In the genomic region with DNA sequence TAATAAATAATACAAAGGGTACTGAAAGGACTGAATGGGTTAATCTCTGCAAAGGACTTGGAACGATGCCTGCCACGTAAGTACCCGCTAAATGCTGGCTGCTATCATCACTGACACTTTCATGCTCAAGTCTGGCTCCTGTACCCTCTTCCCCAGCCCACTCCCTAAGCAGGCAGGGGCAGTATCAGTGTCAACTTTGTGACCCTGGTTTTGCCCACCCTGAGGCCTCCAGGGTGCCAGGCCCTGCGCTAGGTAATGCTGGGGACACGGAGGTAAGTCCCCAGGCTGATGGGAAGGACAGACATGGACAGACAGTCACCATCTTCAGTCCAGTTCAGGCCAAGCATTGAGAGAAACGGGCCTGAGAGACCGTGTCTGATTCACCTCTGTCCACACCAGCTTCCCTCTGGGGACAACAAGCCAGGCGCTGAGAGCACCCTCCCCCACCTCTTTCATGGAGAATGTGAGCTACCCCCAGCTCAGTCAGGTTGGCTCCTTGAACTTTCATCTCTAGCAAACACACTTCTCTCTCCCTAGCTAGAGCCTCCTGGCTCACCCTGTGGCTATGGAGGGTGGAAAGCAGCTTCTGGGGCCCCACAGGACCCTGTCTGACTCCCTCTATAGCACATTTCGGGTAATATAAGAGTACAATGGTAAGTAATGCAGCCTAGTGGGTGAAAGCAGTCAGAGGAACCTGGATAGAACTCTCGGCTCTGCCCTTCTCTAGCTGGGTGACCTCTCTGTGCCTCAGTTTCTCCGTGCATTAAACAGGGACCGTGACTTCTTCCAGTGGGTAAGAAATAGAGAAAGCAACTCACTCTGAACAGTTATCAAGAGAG, we compare ENCODE assay signal across 1 cellular context.
TF ChIP-seq lines count a peak whose summit lies in the region.

No MANE protein-coding gene starts in this region.

TF ChIP-seq in HepG2, 621 proteins besides CTCF, POLR2A, EP300 and RAD21 (continued from another document and continues in another):
- 0 out of 2 replicates have a peak, but pooled peaks have one; percentile 75 for TF ChIP-seq BRCA1 (CRISPR knock-in tag; IDR thresholded peaks at IDR 0.05)
- TF ChIP-seq, protein P1, sequence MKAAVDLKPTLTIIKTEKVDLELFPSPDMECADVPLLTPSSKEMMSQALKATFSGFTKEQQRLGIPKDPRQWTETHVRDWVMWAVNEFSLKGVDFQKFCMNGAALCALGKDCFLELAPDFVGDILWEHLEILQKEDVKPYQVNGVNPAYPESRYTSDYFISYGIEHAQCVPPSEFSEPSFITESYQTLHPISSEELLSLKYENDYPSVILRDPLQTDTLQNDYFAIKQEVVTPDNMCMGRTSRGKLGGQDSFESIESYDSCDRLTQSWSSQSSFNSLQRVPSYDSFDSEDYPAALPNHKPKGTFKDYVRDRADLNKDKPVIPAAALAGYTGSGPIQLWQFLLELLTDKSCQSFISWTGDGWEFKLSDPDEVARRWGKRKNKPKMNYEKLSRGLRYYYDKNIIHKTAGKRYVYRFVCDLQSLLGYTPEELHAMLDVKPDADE (CRISPR knock-in tag; IDR thresholded peaks at IDR 0.05) = no peak; the same call in 1 of the 2 replicates
- TF ChIP-seq, protein P2, sequence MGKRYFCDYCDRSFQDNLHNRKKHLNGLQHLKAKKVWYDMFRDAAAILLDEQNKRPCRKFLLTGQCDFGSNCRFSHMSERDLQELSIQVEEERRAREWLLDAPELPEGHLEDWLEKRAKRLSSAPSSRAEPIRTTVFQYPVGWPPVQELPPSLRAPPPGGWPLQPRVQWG (CRISPR knock-in tag; IDR thresholded peaks at IDR 0.05; ENCODE audit: borderline replicate concordance, low read depth) = no peak
- no peak for TF ChIP-seq ETV6 (CRISPR knock-in tag; conservative IDR thresholded peaks at IDR 0.05)
- TF ChIP-seq, protein P3, sequence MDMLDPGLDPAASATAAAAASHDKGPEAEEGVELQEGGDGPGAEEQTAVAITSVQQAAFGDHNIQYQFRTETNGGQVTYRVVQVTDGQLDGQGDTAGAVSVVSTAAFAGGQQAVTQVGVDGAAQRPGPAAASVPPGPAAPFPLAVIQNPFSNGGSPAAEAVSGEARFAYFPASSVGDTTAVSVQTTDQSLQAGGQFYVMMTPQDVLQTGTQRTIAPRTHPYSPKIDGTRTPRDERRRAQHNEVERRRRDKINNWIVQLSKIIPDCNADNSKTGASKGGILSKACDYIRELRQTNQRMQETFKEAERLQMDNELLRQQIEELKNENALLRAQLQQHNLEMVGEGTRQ (IDR thresholded peaks at IDR 0.05; ENCODE audit: low read depth, low read length) = no peak
- TF ChIP-seq, protein P3 (CRISPR knock-in tag; IDR thresholded peaks at IDR 0.05; ENCODE audit: borderline replicate concordance) = no peak
- peak; percentile 30; the same call in 1 of the 2 replicates for TF ChIP-seq ARNTL (CRISPR knock-in tag; IDR thresholded peaks at IDR 0.05)
- TF ChIP-seq NCOR1 (IDR thresholded peaks at IDR 0.05; ENCODE audit: borderline replicate concordance, low read length) = peak; percentile 35; the same call in 1 of the 2 replicates
- TF ChIP-seq, protein P4, sequence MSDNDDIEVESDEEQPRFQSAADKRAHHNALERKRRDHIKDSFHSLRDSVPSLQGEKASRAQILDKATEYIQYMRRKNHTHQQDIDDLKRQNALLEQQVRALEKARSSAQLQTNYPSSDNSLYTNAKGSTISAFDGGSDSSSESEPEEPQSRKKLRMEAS (IDR thresholded peaks at IDR 0.05) = peak; percentile 61
- TF ChIP-seq, protein P5, sequence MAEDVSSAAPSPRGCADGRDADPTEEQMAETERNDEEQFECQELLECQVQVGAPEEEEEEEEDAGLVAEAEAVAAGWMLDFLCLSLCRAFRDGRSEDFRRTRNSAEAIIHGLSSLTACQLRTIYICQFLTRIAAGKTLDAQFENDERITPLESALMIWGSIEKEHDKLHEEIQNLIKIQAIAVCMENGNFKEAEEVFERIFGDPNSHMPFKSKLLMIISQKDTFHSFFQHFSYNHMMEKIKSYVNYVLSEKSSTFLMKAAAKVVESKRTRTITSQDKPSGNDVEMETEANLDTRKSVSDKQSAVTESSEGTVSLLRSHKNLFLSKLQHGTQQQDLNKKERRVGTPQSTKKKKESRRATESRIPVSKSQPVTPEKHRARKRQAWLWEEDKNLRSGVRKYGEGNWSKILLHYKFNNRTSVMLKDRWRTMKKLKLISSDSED (CRISPR knock-in tag; IDR thresholded peaks at IDR 0.05) = no peak
- TF ChIP-seq ZNF616 (CRISPR knock-in tag; IDR thresholded peaks at IDR 0.05; ENCODE audit: low read depth) = no peak
- TF ChIP-seq CC2D1A (CRISPR knock-in tag; IDR thresholded peaks at IDR 0.05) = no peak
- TF ChIP-seq SRSF4 (IDR thresholded peaks at IDR 0.05; ENCODE audit: low read depth, low read length, poor library complexity, severe bottlenecking) = no peak
- TF ChIP-seq SYNCRIP (IDR thresholded peaks at IDR 0.05; ENCODE audit: insufficient read depth, low read depth, low read length) = no peak
- TF ChIP-seq ZNF674 (CRISPR knock-in tag; IDR thresholded peaks at IDR 0.05; ENCODE audit: low read depth) = no peak
- TF ChIP-seq, protein P6, sequence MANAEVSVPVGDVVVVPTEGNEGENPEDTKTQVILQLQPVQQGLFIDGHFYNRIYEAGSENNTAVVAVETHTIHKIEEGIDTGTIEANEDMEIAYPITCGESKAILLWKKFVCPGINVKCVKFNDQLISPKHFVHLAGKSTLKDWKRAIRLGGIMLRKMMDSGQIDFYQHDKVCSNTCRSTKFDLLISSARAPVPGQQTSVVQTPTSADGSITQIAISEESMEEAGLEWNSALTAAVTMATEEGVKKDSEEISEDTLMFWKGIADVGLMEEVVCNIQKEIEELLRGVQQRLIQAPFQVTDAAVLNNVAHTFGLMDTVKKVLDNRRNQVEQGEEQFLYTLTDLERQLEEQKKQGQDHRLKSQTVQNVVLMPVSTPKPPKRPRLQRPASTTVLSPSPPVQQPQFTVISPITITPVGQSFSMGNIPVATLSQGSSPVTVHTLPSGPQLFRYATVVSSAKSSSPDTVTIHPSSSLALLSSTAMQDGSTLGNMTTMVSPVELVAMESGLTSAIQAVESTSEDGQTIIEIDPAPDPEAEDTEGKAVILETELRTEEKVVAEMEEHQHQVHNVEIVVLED (CRISPR knock-in tag; IDR thresholded peaks at IDR 0.05; ENCODE audit: borderline replicate concordance) = no peak; the same call in 1 of the 2 replicates
- no peak for TF ChIP-seq NCOA1 (CRISPR knock-in tag; IDR thresholded peaks at IDR 0.05)
- peak; percentile 42; the same call in 1 of the 2 replicates for TF ChIP-seq TBX2 (CRISPR knock-in tag; IDR thresholded peaks at IDR 0.05; ENCODE audit: borderline replicate concordance)
- TF ChIP-seq GLI4 (CRISPR knock-in tag; IDR thresholded peaks at IDR 0.05; ENCODE audit: borderline replicate concordance) = no peak
- peak; percentile 61; the same call in 1 of the 2 replicates for TF ChIP-seq ZSCAN21 (CRISPR knock-in tag; IDR thresholded peaks at IDR 0.05; ENCODE audit: borderline replicate concordance)
- TF ChIP-seq ZNF446 (CRISPR knock-in tag; IDR thresholded peaks at IDR 0.05) = no peak
- TF ChIP-seq BHLHE40 (IDR thresholded peaks at IDR 0.05; ENCODE audit: low read length) = no peak
- TF ChIP-seq ZNF484 (CRISPR knock-in tag; IDR thresholded peaks at IDR 0.05; ENCODE audit: borderline replicate concordance, low read depth) = no peak
- peak; percentile 72 for TF ChIP-seq SMAD3 (CRISPR knock-in tag; IDR thresholded peaks at IDR 0.05)
- TF ChIP-seq NFIC (IDR thresholded peaks at IDR 0.05; ENCODE audit: low read length) = peak; percentile 71; the same call in 1 of the 2 replicates
- TF ChIP-seq PHF20 (CRISPR knock-in tag; IDR thresholded peaks at IDR 0.05) = peak; percentile 34; the same call in 1 of the 2 replicates
- TF ChIP-seq, protein P7, sequence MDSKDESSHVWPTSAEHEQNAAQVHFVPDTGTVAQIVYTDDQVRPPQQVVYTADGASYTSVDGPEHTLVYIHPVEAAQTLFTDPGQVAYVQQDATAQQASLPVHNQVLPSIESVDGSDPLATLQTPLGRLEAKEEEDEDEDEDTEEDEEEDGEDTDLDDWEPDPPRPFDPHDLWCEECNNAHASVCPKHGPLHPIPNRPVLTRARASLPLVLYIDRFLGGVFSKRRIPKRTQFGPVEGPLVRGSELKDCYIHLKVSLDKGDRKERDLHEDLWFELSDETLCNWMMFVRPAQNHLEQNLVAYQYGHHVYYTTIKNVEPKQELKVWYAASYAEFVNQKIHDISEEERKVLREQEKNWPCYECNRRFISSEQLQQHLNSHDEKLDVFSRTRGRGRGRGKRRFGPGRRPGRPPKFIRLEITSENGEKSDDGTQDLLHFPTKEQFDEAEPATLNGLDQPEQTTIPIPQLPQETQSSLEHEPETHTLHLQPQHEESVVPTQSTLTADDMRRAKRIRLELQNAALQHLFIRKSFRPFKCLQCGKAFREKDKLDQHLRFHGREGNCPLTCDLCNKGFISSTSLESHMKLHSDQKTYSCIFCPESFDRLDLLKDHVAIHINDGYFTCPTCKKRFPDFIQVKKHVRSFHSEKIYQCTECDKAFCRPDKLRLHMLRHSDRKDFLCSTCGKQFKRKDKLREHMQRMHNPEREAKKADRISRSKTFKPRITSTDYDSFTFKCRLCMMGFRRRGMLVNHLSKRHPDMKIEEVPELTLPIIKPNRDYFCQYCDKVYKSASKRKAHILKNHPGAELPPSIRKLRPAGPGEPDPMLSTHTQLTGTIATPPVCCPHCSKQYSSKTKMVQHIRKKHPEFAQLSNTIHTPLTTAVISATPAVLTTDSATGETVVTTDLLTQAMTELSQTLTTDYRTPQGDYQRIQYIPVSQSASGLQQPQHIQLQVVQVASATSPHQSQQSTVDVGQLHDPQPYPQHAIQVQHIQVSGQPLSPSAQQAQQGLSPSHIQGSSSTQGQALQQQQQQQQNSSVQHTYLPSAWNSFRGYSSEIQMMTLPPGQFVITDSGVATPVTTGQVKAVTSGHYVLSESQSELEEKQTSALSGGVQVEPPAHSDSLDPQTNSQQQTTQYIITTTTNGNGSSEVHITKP (CRISPR knock-in tag; IDR thresholded peaks at IDR 0.05; ENCODE audit: low read depth) = peak; percentile 65; the same call in 1 of the 2 replicates
- TF ChIP-seq, protein P8, sequence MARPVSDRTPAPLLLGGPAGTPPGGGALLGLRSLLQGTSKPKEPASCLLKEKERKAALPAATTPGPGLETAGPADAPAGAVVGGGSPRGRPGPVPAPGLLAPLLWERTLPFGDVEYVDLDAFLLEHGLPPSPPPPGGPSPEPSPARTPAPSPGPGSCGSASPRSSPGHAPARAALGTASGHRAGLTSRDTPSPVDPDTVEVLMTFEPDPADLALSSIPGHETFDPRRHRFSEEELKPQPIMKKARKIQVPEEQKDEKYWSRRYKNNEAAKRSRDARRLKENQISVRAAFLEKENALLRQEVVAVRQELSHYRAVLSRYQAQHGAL (CRISPR knock-in tag; IDR thresholded peaks at IDR 0.05; ENCODE audit: not compliant biosample characterization) = no peak
- peak; percentile 43; the same call in 1 of the 2 replicates for TF ChIP-seq ZNF605 (CRISPR knock-in tag; IDR thresholded peaks at IDR 0.05)
- TF ChIP-seq NR2F6 (IDR thresholded peaks at IDR 0.05) = peak; percentile 50
- peak; percentile 77 for TF ChIP-seq NR2F6 (CRISPR knock-in tag; IDR thresholded peaks at IDR 0.05)
- TF ChIP-seq ZFP36L1 (CRISPR knock-in tag; IDR thresholded peaks at IDR 0.05) = no peak
- TF ChIP-seq ATRX (CRISPR knock-in tag; IDR thresholded peaks at IDR 0.05; ENCODE audit: borderline replicate concordance) = no peak
- TF ChIP-seq SALL2 (CRISPR knock-in tag; IDR thresholded peaks at IDR 0.05) = peak; percentile 8; the same call in 1 of the 2 replicates
- TF ChIP-seq NPAS2 (CRISPR knock-in tag; IDR thresholded peaks at IDR 0.05; ENCODE audit: borderline replicate concordance) = no peak
- 0 out of 2 replicates have a peak, but pooled peaks have one; percentile 52 for TF ChIP-seq RELA (CRISPR knock-in tag; IDR thresholded peaks at IDR 0.05)
- TF ChIP-seq ZKSCAN1 (IDR thresholded peaks at IDR 0.05; ENCODE audit: low read length) = no peak
- TF ChIP-seq NFYC (CRISPR knock-in tag; IDR thresholded peaks at IDR 0.05) = 0 out of 2 replicates have a peak, but pooled peaks have one; percentile 40
- no peak for TF ChIP-seq SRSF1 (optimal IDR thresholded peaks at IDR 0.05; ENCODE audit: low read depth, low read length)
- TF ChIP-seq, protein P9, sequence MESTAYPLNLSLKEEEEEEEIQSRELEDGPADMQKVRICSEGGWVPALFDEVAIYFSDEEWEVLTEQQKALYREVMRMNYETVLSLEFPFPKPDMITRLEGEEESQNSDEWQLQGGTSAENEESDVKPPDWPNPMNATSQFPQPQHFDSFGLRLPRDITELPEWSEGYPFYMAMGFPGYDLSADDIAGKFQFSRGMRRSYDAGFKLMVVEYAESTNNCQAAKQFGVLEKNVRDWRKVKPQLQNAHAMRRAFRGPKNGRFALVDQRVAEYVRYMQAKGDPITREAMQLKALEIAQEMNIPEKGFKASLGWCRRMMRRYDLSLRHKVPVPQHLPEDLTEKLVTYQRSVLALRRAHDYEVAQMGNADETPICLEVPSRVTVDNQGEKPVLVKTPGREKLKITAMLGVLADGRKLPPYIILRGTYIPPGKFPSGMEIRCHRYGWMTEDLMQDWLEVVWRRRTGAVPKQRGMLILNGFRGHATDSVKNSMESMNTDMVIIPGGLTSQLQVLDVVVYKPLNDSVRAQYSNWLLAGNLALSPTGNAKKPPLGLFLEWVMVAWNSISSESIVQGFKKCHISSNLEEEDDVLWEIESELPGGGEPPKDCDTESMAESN (CRISPR knock-in tag; conservative IDR thresholded peaks at IDR 0.05) = peak; percentile 64; the same call in 1 of the 2 replicates
- peak; percentile 79; the same call in 1 of the 2 replicates for TF ChIP-seq TARDBP (CRISPR knock-in tag; IDR thresholded peaks at IDR 0.05)
- TF ChIP-seq ZNF24 (IDR thresholded peaks at IDR 0.05) = no peak
- peak; percentile 67; the same call in 1 of the 2 replicates for TF ChIP-seq ZNF556 (CRISPR knock-in tag; IDR thresholded peaks at IDR 0.05; ENCODE audit: borderline replicate concordance)
- TF ChIP-seq RFX1 (IDR thresholded peaks at IDR 0.05) = no peak
- no peak for TF ChIP-seq ZNF782 (CRISPR knock-in tag; IDR thresholded peaks at IDR 0.05; ENCODE audit: borderline replicate concordance)
- 0 out of 2 replicates have a peak, but pooled peaks have one; percentile 15 for TF ChIP-seq SATB2 (CRISPR knock-in tag; IDR thresholded peaks at IDR 0.05)
- TF ChIP-seq ZFP1 (CRISPR knock-in tag; IDR thresholded peaks at IDR 0.05) = peak; percentile 82; the same call in 1 of the 2 replicates
- TF ChIP-seq, protein P10, sequence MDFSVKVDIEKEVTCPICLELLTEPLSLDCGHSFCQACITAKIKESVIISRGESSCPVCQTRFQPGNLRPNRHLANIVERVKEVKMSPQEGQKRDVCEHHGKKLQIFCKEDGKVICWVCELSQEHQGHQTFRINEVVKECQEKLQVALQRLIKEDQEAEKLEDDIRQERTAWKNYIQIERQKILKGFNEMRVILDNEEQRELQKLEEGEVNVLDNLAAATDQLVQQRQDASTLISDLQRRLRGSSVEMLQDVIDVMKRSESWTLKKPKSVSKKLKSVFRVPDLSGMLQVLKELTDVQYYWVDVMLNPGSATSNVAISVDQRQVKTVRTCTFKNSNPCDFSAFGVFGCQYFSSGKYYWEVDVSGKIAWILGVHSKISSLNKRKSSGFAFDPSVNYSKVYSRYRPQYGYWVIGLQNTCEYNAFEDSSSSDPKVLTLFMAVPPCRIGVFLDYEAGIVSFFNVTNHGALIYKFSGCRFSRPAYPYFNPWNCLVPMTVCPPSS (IDR thresholded peaks at IDR 0.05) = no peak
